1 cellular context compared by ENCODE assay signal in the genomic region with DNA sequence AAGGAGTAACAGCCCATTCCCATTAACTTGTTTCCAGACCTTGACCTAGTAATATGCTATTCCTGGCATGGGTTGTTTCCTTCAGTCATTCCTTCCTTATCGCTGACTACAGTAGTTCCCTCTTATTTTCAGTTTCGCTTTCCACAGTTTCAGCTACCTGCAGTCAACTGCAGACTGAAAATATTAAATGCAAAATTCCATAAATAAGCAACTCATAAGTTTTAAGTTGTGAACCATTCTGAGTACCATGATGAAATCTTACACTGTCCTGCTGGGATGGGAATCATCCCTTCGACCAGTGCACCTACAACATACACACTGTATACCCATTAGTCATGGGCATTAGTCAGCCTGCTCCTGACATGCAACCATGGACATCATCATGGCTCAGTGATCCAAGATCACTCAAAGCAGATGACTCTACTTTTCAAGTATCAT.
TF ChIP-seq lines count a peak whose summit lies in the region.

No MANE protein-coding gene starts in this region.

TF ChIP-seq in K562, 482 proteins besides CTCF, POLR2A, EP300 and RAD21 (continued from another document):
- TF ChIP-seq, protein P1, sequence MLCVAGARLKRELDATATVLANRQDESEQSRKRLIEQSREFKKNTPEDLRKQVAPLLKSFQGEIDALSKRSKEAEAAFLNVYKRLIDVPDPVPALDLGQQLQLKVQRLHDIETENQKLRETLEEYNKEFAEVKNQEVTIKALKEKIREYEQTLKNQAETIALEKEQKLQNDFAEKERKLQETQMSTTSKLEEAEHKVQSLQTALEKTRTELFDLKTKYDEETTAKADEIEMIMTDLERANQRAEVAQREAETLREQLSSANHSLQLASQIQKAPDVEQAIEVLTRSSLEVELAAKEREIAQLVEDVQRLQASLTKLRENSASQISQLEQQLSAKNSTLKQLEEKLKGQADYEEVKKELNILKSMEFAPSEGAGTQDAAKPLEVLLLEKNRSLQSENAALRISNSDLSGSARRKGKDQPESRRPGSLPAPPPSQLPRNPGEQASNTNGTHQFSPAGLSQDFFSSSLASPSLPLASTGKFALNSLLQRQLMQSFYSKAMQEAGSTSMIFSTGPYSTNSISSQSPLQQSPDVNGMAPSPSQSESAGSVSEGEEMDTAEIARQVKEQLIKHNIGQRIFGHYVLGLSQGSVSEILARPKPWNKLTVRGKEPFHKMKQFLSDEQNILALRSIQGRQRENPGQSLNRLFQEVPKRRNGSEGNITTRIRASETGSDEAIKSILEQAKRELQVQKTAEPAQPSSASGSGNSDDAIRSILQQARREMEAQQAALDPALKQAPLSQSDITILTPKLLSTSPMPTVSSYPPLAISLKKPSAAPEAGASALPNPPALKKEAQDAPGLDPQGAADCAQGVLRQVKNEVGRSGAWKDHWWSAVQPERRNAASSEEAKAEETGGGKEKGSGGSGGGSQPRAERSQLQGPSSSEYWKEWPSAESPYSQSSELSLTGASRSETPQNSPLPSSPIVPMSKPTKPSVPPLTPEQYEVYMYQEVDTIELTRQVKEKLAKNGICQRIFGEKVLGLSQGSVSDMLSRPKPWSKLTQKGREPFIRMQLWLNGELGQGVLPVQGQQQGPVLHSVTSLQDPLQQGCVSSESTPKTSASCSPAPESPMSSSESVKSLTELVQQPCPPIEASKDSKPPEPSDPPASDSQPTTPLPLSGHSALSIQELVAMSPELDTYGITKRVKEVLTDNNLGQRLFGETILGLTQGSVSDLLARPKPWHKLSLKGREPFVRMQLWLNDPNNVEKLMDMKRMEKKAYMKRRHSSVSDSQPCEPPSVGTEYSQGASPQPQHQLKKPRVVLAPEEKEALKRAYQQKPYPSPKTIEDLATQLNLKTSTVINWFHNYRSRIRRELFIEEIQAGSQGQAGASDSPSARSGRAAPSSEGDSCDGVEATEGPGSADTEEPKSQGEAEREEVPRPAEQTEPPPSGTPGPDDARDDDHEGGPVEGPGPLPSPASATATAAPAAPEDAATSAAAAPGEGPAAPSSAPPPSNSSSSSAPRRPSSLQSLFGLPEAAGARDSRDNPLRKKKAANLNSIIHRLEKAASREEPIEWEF (CRISPR knock-in tag; IDR thresholded peaks at IDR 0.05): no peak
- TF ChIP-seq, protein P2, sequence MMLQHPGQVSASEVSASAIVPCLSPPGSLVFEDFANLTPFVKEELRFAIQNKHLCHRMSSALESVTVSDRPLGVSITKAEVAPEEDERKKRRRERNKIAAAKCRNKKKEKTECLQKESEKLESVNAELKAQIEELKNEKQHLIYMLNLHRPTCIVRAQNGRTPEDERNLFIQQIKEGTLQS (IDR thresholded peaks at IDR 0.05): peak; percentile 60
- TF ChIP-seq, protein P2 (CRISPR knock-in tag; conservative IDR thresholded peaks at IDR 0.05): no peak
- TF ChIP-seq, protein P3, sequence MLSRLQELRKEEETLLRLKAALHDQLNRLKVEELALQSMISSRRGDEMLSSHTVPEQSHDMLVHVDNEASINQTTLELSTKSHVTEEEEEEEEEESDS (CRISPR knock-in tag; IDR thresholded peaks at IDR 0.05): no peak
- TF ChIP-seq LEF1 (IDR thresholded peaks at IDR 0.05): no peak
- TF ChIP-seq JUND (IDR thresholded peaks at IDR 0.05; ENCODE audit: borderline replicate concordance, low read depth, low read length): no peak
- peak; percentile 44; the same call in 1 of the 3 replicates for TF ChIP-seq JUND (tag; IDR thresholded peaks at IDR 0.05; ENCODE audit: borderline replicate concordance, low read depth, low read length)
- TF ChIP-seq STAT5B (CRISPR knock-in tag; IDR thresholded peaks at IDR 0.05): no peak
- TF ChIP-seq ATF7 (IDR thresholded peaks at IDR 0.05): 0 out of 2 replicates have a peak, but pooled peaks have one; percentile 22
- TF ChIP-seq, protein P4, sequence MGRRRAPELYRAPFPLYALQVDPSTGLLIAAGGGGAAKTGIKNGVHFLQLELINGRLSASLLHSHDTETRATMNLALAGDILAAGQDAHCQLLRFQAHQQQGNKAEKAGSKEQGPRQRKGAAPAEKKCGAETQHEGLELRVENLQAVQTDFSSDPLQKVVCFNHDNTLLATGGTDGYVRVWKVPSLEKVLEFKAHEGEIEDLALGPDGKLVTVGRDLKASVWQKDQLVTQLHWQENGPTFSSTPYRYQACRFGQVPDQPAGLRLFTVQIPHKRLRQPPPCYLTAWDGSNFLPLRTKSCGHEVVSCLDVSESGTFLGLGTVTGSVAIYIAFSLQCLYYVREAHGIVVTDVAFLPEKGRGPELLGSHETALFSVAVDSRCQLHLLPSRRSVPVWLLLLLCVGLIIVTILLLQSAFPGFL (CRISPR knock-in tag; IDR thresholded peaks at IDR 0.05): no peak
- TF ChIP-seq EHMT2 (IDR thresholded peaks at IDR 0.05): 0 out of 2 replicates have a peak, but pooled peaks have one; percentile 19
- no peak for TF ChIP-seq DMBX1 (CRISPR knock-in tag; IDR thresholded peaks at IDR 0.05; ENCODE audit: borderline replicate concordance)
- TF ChIP-seq, protein P5, sequence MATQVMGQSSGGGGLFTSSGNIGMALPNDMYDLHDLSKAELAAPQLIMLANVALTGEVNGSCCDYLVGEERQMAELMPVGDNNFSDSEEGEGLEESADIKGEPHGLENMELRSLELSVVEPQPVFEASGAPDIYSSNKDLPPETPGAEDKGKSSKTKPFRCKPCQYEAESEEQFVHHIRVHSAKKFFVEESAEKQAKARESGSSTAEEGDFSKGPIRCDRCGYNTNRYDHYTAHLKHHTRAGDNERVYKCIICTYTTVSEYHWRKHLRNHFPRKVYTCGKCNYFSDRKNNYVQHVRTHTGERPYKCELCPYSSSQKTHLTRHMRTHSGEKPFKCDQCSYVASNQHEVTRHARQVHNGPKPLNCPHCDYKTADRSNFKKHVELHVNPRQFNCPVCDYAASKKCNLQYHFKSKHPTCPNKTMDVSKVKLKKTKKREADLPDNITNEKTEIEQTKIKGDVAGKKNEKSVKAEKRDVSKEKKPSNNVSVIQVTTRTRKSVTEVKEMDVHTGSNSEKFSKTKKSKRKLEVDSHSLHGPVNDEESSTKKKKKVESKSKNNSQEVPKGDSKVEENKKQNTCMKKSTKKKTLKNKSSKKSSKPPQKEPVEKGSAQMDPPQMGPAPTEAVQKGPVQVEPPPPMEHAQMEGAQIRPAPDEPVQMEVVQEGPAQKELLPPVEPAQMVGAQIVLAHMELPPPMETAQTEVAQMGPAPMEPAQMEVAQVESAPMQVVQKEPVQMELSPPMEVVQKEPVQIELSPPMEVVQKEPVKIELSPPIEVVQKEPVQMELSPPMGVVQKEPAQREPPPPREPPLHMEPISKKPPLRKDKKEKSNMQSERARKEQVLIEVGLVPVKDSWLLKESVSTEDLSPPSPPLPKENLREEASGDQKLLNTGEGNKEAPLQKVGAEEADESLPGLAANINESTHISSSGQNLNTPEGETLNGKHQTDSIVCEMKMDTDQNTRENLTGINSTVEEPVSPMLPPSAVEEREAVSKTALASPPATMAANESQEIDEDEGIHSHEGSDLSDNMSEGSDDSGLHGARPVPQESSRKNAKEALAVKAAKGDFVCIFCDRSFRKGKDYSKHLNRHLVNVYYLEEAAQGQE (CRISPR knock-in tag; IDR thresholded peaks at IDR 0.05; ENCODE audit: low read depth): no peak
- TF ChIP-seq, protein P6, sequence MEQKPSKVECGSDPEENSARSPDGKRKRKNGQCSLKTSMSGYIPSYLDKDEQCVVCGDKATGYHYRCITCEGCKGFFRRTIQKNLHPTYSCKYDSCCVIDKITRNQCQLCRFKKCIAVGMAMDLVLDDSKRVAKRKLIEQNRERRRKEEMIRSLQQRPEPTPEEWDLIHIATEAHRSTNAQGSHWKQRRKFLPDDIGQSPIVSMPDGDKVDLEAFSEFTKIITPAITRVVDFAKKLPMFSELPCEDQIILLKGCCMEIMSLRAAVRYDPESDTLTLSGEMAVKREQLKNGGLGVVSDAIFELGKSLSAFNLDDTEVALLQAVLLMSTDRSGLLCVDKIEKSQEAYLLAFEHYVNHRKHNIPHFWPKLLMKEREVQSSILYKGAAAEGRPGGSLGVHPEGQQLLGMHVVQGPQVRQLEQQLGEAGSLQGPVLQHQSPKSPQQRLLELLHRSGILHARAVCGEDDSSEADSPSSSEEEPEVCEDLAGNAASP (IDR thresholded peaks at IDR 0.05): no peak
- TF ChIP-seq ZNF24 (IDR thresholded peaks at IDR 0.05): 0 out of 2 replicates have a peak, but pooled peaks have one; percentile 32
- no peak for TF ChIP-seq CBFB (CRISPR knock-in tag; IDR thresholded peaks at IDR 0.05)
- TF ChIP-seq PTBP1 (IDR thresholded peaks at IDR 0.05; ENCODE audit: low read depth, low read length): no peak
- no peak for TF ChIP-seq HIVEP1 (CRISPR knock-in tag; IDR thresholded peaks at IDR 0.05)
- TF ChIP-seq, protein P7, sequence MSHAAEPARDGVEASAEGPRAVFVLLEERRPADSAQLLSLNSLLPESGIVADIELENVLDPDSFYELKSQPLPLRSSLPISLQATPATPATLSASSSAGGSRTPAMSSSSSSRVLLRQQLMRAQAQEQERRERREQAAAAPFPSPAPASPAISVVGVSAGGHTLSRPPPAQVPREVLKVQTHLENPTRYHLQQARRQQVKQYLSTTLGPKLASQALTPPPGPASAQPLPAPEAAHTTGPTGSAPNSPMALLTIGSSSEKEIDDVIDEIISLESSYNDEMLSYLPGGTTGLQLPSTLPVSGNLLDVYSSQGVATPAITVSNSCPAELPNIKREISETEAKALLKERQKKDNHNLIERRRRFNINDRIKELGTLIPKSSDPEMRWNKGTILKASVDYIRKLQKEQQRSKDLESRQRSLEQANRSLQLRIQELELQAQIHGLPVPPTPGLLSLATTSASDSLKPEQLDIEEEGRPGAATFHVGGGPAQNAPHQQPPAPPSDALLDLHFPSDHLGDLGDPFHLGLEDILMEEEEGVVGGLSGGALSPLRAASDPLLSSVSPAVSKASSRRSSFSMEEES (CRISPR knock-in tag; IDR thresholded peaks at IDR 0.05): no peak
- TF ChIP-seq, protein P8, sequence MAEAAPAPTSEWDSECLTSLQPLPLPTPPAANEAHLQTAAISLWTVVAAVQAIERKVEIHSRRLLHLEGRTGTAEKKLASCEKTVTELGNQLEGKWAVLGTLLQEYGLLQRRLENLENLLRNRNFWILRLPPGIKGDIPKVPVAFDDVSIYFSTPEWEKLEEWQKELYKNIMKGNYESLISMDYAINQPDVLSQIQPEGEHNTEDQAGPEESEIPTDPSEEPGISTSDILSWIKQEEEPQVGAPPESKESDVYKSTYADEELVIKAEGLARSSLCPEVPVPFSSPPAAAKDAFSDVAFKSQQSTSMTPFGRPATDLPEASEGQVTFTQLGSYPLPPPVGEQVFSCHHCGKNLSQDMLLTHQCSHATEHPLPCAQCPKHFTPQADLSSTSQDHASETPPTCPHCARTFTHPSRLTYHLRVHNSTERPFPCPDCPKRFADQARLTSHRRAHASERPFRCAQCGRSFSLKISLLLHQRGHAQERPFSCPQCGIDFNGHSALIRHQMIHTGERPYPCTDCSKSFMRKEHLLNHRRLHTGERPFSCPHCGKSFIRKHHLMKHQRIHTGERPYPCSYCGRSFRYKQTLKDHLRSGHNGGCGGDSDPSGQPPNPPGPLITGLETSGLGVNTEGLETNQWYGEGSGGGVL (CRISPR knock-in tag; IDR thresholded peaks at IDR 0.05): no peak
- TF ChIP-seq, protein P9, sequence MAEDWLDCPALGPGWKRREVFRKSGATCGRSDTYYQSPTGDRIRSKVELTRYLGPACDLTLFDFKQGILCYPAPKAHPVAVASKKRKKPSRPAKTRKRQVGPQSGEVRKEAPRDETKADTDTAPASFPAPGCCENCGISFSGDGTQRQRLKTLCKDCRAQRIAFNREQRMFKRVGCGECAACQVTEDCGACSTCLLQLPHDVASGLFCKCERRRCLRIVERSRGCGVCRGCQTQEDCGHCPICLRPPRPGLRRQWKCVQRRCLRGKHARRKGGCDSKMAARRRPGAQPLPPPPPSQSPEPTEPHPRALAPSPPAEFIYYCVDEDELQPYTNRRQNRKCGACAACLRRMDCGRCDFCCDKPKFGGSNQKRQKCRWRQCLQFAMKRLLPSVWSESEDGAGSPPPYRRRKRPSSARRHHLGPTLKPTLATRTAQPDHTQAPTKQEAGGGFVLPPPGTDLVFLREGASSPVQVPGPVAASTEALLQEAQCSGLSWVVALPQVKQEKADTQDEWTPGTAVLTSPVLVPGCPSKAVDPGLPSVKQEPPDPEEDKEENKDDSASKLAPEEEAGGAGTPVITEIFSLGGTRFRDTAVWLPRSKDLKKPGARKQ (CRISPR knock-in tag; IDR thresholded peaks at IDR 0.05): no peak
- no peak for TF ChIP-seq MXI1 (IDR thresholded peaks at IDR 0.05; ENCODE audit: low read depth, low read length)
- no peak for TF ChIP-seq ILF3 (IDR thresholded peaks at IDR 0.05; ENCODE audit: borderline replicate concordance)
- no peak for TF ChIP-seq ZNF785 (CRISPR knock-in tag; IDR thresholded peaks at IDR 0.05)
- TF ChIP-seq HNRNPL (IDR thresholded peaks at IDR 0.05; ENCODE audit: low read depth, low read length): no peak
- no peak for TF ChIP-seq HEY1 (CRISPR knock-in tag; IDR thresholded peaks at IDR 0.05; ENCODE audit: borderline replicate concordance)
- TF ChIP-seq, protein P10, sequence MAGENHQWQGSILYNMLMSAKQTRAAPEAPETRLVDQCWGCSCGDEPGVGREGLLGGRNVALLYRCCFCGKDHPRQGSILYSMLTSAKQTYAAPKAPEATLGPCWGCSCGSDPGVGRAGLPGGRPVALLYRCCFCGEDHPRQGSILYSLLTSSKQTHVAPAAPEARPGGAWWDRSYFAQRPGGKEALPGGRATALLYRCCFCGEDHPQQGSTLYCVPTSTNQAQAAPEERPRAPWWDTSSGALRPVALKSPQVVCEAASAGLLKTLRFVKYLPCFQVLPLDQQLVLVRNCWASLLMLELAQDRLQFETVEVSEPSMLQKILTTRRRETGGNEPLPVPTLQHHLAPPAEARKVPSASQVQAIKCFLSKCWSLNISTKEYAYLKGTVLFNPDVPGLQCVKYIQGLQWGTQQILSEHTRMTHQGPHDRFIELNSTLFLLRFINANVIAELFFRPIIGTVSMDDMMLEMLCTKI (IDR thresholded peaks at IDR 0.05; ENCODE audit: partially characterized antibody): no peak
- no peak for TF ChIP-seq ZFP1 (CRISPR knock-in tag; IDR thresholded peaks at IDR 0.05)
- no peak for TF ChIP-seq TAF15 (IDR thresholded peaks at IDR 0.05; ENCODE audit: low read depth, low read length)
- TF ChIP-seq TAF9B (IDR thresholded peaks at IDR 0.05; ENCODE audit: partially characterized antibody): no peak
- TF ChIP-seq SRSF7 (optimal IDR thresholded peaks at IDR 0.05; ENCODE audit: low read depth, low read length): no peak
- no peak for TF ChIP-seq TFAM (CRISPR knock-in tag; conservative IDR thresholded peaks at IDR 0.05)
- TF ChIP-seq ARHGAP35 (IDR thresholded peaks at IDR 0.05; ENCODE audit: partially characterized antibody): no peak
- TF ChIP-seq XRCC4 (IDR thresholded peaks at IDR 0.05; ENCODE audit: extremely low read depth, insufficient read depth, insufficient read length): no peak
